ENCODE assay signal across 8 cellular contexts in the genomic region with DNA sequence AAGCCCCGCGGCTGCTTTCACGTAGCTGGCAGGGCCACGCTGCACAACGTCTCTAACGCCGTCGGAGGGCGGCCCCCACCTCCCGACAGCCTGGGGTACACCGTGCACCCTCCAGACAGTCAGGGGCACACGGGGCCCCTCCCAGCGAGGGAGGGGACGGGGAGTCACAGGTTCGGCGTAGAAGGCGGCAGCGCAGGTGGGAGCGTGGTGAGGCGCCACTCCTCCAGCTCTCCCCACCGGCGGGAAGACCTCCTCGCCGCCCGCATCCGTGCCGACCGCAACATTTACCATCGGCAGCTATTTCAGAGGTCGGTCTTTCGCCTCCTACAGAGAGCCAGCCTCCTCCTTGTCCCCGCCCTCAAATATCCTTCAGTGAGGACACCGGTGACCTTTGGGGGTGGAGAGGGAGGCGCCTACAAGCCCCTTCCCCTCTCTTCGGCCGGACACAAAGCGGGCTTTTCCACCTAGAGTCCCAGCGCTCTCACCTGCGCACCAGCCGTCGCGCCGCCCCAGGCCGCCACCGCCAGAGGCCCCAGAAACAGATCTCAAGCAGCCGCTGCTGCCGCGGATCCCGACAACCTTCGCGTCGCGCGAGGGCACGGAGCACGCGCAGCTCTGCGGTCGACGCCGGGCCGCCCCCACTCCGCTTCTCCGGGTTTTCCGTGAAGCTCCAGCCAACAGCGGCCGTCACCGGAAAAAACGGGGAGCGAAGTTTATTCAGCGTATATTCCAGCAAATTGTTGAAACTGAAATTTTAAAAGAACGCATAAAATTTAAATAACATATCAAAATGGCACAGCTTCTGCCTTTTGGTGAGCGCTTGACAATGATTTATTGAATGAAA. TPM values are rescaled to one million over a fixed set of nuclear protein-coding genes. Genes with fewer than 3 reads are reported as not detected.
DNase-seq lines count a peak whose midpoint lies in the region; ATAC-seq and TF ChIP-seq lines count a peak whose summit lies in the region.

A gene (minus strand): TSS at position 600 of the 844 bp plus-strand sequence. CDS start 20,708 bp downstream, outside the sequence.

- no peaks in the 10 kb centered on the region for H3K9me3 ChIP-seq in OCI-LY7 (ENCODE audit: low read length)
- no peaks in the 10 kb centered on the region for H3K9me3 ChIP-seq in muscle layer of duodenum (ENCODE audit: control insufficient read depth in 1 of 2, low read length in 2 of 2)

- peak within 1 kb of the TSS; percentile 99 for H2AFZ ChIP-seq in OCI-LY7 (ENCODE audit: low read length)

- H3K36me3 ChIP-seq in OCI-LY7 (ENCODE audit: insufficient read depth, low read length): no peaks in the 10 kb centered on the region
- H3K36me3 ChIP-seq in muscle layer of duodenum (ENCODE audit: control insufficient read depth in 1 of 2, insufficient read depth in 2 of 2, low read length in 2 of 2): no peaks in the 10 kb centered on the region

- TF ChIP-seq CTCF in OCI-LY7 (conservative IDR thresholded peaks at IDR 0.05; ENCODE audit: low read length): 0 out of 2 replicates have a peak, but pooled peaks have one; percentile 5

- ATAC-seq in GM21526 (IDR thresholded peaks at IDR 0.05; ENCODE audit: low FRiP score, unreplicated experiment): peak; percentile 46

- no peak for TF ChIP-seq POLR2A in erythroblast (IDR thresholded peaks at IDR 0.05; ENCODE audit: low read length)

- peaks cover 29% of the 10 kb centered on the region for H3K79me2 ChIP-seq in OCI-LY7 (ENCODE audit: insufficient read depth, low read depth, low read length)

- POLR2A ChIA-PET in OCI-LY7 (lab: Charles Lee): interaction anchor here (0.7 to 2.5 kb wide), 5 partner anchors 9 to 69 kb away, joined by 3 to 11 read pairs (median 4); no protein-coding TSS in a partner anchor

- no peaks in the 10 kb centered on the region for H4K20me1 ChIP-seq in OCI-LY7 (ENCODE audit: insufficient read depth, low read length)

- BruUV-seq in OCI-LY7 (replicated peaks; lab: Mats Ljungman, UMichigan): no TSS peak

- CTCF ChIA-PET in OCI-LY7 (lab: Charles Lee; ENCODE audit: unreplicated experiment): interaction anchor here (1.0 kb wide), 1 partner anchor 35 kb away, joined by 3 read pairs; no protein-coding TSS in a partner anchor

- H3K4me3 ChIP-seq in OCI-LY7 (ENCODE audit: low read depth, low read length, poor library complexity, severe bottlenecking): peak within 1 kb of the TSS; percentile 94
- H3K4me3 ChIP-seq in muscle layer of duodenum (ENCODE audit: low read depth in 1 of 2, low read length in 2 of 2): peak within 1 kb of the TSS; percentile 84 to 89

- no peaks in the 10 kb centered on the region for H3K27me3 ChIP-seq in muscle layer of duodenum (ENCODE audit: low read depth, low read length)

- H3K4me1 ChIP-seq in OCI-LY7 (ENCODE audit: insufficient read depth, low read length, poor library complexity, severe bottlenecking): peaks cover 40% of the 10 kb centered on the region
- H3K4me1 ChIP-seq in muscle layer of duodenum (ENCODE audit: control insufficient read depth in 1 of 2, insufficient read depth in 2 of 2, low read length in 2 of 2): peaks cover 10 to 42% of the 10 kb centered on the region in 2 donors

- peak within 1 kb of the TSS; percentile 81 for H3K27ac ChIP-seq in OCI-LY7 (ENCODE audit: low read depth, low read length, poor library complexity, severe bottlenecking)
- peak within 1 kb of the TSS; percentile 97 for H3K27ac ChIP-seq in muscle layer of duodenum (ENCODE audit: low read length)

- intact Hi-C loops in OCI-LY7 (cut with micrococcal nuclease; ENCODE audit: unreplicated experiment): loop anchor here (2.0 to 10.0 kb wide), 2 partner anchors 241 to 399 kb away; a partner anchor contains a TSS

- H3K4me2 ChIP-seq in OCI-LY7 (ENCODE audit: low read length): peak within 1 kb of the TSS; percentile 81

- DNase-seq in DMS 273 treated with DMSO at 0.1 percent for 48 hours (lab: John Stamatoyannopoulos, UW) (peak; percentile 82), HuH-7.5 (ENCODE audit: low spot score) (peak; percentile 76), OCI-LY7 (ENCODE audit: low spot score) (peak; percentile 83), erythroblast (lab: John Stamatoyannopoulos, UW) (peak; percentile 93 to 95)
- DNase-seq in activated T-cell treated with anti-CD3 and anti-CD28 coated beads, Interleukin-2, amount 50 U/mL, for 1 hour: peak; percentile 88
- DNase-seq in stimulated activated CD8-positive, alpha-beta memory T cell treated with anti-CD3 and anti-CD28 coated beads, Interleukin-7, amount 100 ng/mL, for 24 hours (ENCODE audit: low read depth): peak; percentile 73

- H3K9me2 ChIP-seq in OCI-LY7 (ENCODE audit: insufficient read depth, low read length): no peaks in the 10 kb centered on the region

RNA-seq across cellular contexts. Expression of the gene that starts here (rescaled TPM):
- total RNA-seq in OCI-LY7 (2014; rRNA removed; shearing (Covaris generic)): 1.0 and 1.4 TPM in 2 replicates
- total RNA-seq in OCI-LY7 (2022): 5.6 and 5.9 TPM in 2 replicates

Comparison
In these comparisons a context has a peak if more than half of its experiments do, and no peak if none do; other contexts are left out.
1. Peak in every context shown above with its lines: DNase-seq, ATAC-seq, H3K4me3 ChIP-seq and H3K27ac ChIP-seq.